ENCODE assay signal across 36 cellular contexts in genomic region chr3:88640581-88640980, GRCh38.
"Had no signal": no experiment of that assay in that cellular context is flagged by ENCODE, and none has a peak within 500 bp of the region (broad histone marks: within the 10 kb centered on the region; RNA-seq: fewer than 3 reads in every experiment).

No MANE protein-coding gene starts in this region.

- H3K27ac Mint-ChIP-seq: activated CD4-positive, alpha-beta memory T cell treated with anti-CD3 and anti-CD28 coated beads, Interleukin-2, amount 10 ng/mL, durations not matched to agents 7 days and 5 days; activated CD4-positive, alpha-beta T cell treated with anti-CD3 and anti-CD28 coated beads, Interleukin-2, amount 10 ng/mL, durations not matched to agents 7 days and 5 days; activated naive CD8-positive, alpha-beta T cell; activated T-cell treated with anti-CD3 and anti-CD28 coated beads, Interleukin-2, amount 50 U/mL, for 24 hours; activated T-cell treated with anti-CD3 and anti-CD28 coated beads, Interleukin-2, amount 50 U/mL, for 72 hours; activated T-helper 17 cell treated with anti-CD3 and anti-CD28 coated beads, Interleukin-2, amount 50 U/mL, for 72 hours; brain; dendritic cell treated with granulocyte-macrophage colony-stimulating factor and Interleukin-4, amounts not matched to agents 40 ng/mL and 50 ng/mL, for 4 days; effector memory CD8-positive, alpha-beta T cell; WTC11 had no signal

- H3K27me3 Mint-ChIP-seq: activated CD4-positive, alpha-beta memory T cell treated with anti-CD3 and anti-CD28 coated beads, Interleukin-2, amount 10 ng/mL, durations not matched to agents 7 days and 5 days; activated CD4-positive, alpha-beta T cell treated with anti-CD3 and anti-CD28 coated beads, Interleukin-2, amount 10 ng/mL, durations not matched to agents 7 days and 5 days; activated naive CD8-positive, alpha-beta T cell; activated T-cell treated with anti-CD3 and anti-CD28 coated beads, Interleukin-2, amount 50 U/mL, for 24 hours; activated T-helper 17 cell treated with anti-CD3 and anti-CD28 coated beads, Interleukin-2, amount 50 U/mL, for 72 hours; brain; central memory CD8-positive, alpha-beta T cell; dendritic cell treated with granulocyte-macrophage colony-stimulating factor and Interleukin-4, amounts not matched to agents 40 ng/mL and 50 ng/mL, for 4 days; effector memory CD8-positive, alpha-beta T cell had no signal

- H3K4me1 ChIP-seq: breast epithelium, esophagus muscularis mucosa, foreskin keratinocyte, gastrocnemius medialis, heart left ventricle had no signal

- H3K4me3 ChIP-seq: breast epithelium, cardiac muscle cell, coronary artery, dorsolateral prefrontal cortex, esophagus muscularis mucosa, gastrocnemius medialis, heart left ventricle had no signal

- H3K27ac ChIP-seq: breast epithelium, cardiac muscle cell, coronary artery, dorsolateral prefrontal cortex, esophagus muscularis mucosa, foreskin keratinocyte, gastrocnemius medialis, heart left ventricle, VCaP had no signal

- H3K36me3 Mint-ChIP-seq: activated naive CD8-positive, alpha-beta T cell; brain; WTC11 had no signal

- DNase-seq: activated CD4-positive, alpha-beta memory T cell treated with anti-CD3 and anti-CD28 coated beads, Interleukin-2, amount 10 ng/mL, durations not matched to agents 7 days and 5 days; activated CD4-positive, alpha-beta T cell treated with anti-CD3 and anti-CD28 coated beads for 1 hour; activated CD4-positive, alpha-beta T cell treated with anti-CD3 and anti-CD28 coated beads for 4 hours; activated CD4-positive, alpha-beta T cell treated with anti-CD3 and anti-CD28 coated beads, Interleukin-2, amount 10 ng/mL, durations not matched to agents 7 days and 5 days; activated CD4-positive, alpha-beta T cell treated with anti-CD3 and anti-CD28 coated beads, Interleukin-2, amount 50 U/mL, for 4 hours; activated CD8-positive, alpha-beta memory T cell treated with anti-CD3 and anti-CD28 coated beads, Interleukin-2, amount 50 U/mL, for 48 hours; activated effector memory CD4-positive, alpha-beta T cell treated with Interleukin-2 at 50 U/mL for 16 hours; activated gamma-delta T cell treated with Interleukin-2 at 50 U/mL for 16 hours; activated naive CD4-positive, alpha-beta T cell treated with anti-CD3 and anti-CD28 coated beads, Interleukin-2, amount 50 U/mL, for 16 hours; activated naive CD4-positive, alpha-beta T cell treated with Interleukin-2 at 50 U/mL for 16 hours; activated T-cell treated with anti-CD3 and anti-CD28 coated beads for 4 hours; activated T-cell treated with anti-CD3 and anti-CD28 coated beads, Interleukin-2, amount 50 U/mL, for 24 hours; activated T-cell treated with anti-CD3 and anti-CD28 coated beads, Interleukin-2, amount 50 U/mL, for 72 hours; amniotic stem cell; anterior cingulate cortex; dorsolateral prefrontal cortex; effector CD4-positive, alpha-beta T cell; effector memory CD8-positive, alpha-beta T cell; erythroblast; foreskin keratinocyte; gastrocnemius medialis; glutamatergic neuron; heart left ventricle; T-helper 2 cell had no signal

- H3K27me3 ChIP-seq: breast epithelium, cardiac muscle cell, esophagus muscularis mucosa, foreskin keratinocyte, gastrocnemius medialis, heart left ventricle had no signal

- H3K36me3 ChIP-seq: breast epithelium, cardiac muscle cell, esophagus muscularis mucosa, gastrocnemius medialis, heart left ventricle had no signal

- H3K4me3 Mint-ChIP-seq: activated CD4-positive, alpha-beta memory T cell treated with anti-CD3 and anti-CD28 coated beads, Interleukin-2, amount 10 ng/mL, durations not matched to agents 7 days and 5 days; activated CD4-positive, alpha-beta T cell treated with anti-CD3 and anti-CD28 coated beads, Interleukin-2, amount 10 ng/mL, durations not matched to agents 7 days and 5 days; activated naive CD8-positive, alpha-beta T cell; activated T-cell treated with anti-CD3 and anti-CD28 coated beads, Interleukin-2, amount 50 U/mL, for 24 hours; activated T-cell treated with anti-CD3 and anti-CD28 coated beads, Interleukin-2, amount 50 U/mL, for 72 hours; activated T-helper 17 cell treated with anti-CD3 and anti-CD28 coated beads, Interleukin-2, amount 50 U/mL, for 72 hours; brain; central memory CD8-positive, alpha-beta T cell; dendritic cell treated with granulocyte-macrophage colony-stimulating factor and Interleukin-4, amounts not matched to agents 40 ng/mL and 50 ng/mL, for 4 days; effector memory CD8-positive, alpha-beta T cell; WTC11 had no signal

- H3K4me1 Mint-ChIP-seq: activated CD4-positive, alpha-beta memory T cell treated with anti-CD3 and anti-CD28 coated beads, Interleukin-2, amount 10 ng/mL, durations not matched to agents 7 days and 5 days; activated CD4-positive, alpha-beta T cell treated with anti-CD3 and anti-CD28 coated beads, Interleukin-2, amount 10 ng/mL, durations not matched to agents 7 days and 5 days; activated T-helper 17 cell treated with anti-CD3 and anti-CD28 coated beads, Interleukin-2, amount 50 U/mL, for 72 hours; brain; central memory CD8-positive, alpha-beta T cell had no signal

- FAIRE-seq: TTC549 had no signal

- H3K9me3 ChIP-seq: gastrocnemius medialis had no signal
